In genomic region chr3:53171109-53171453, GRCh38 we compare ENCODE assay signal across 16 cellular contexts. TPM values are rescaled to one million over a fixed set of nuclear protein-coding genes. Genes with fewer than 3 reads are reported as not detected.
DNase-seq lines count a peak whose midpoint lies in the region; ATAC-seq and TF ChIP-seq lines count a peak whose summit lies in the region.
"Had no signal": no experiment of that assay in that cellular context is flagged by ENCODE, and none has a peak within 500 bp of the region (broad histone marks: within the 10 kb centered on the region; RNA-seq: fewer than 3 reads in every experiment).

No MANE protein-coding gene starts in this region.

- no peaks in the 10 kb centered on the region for H3K9me3 ChIP-seq in thyroid gland

- no peaks in the 10 kb centered on the region for H3K36me3 Mint-ChIP-seq in activated CD8-positive, alpha-beta T cell treated with anti-CD3 and anti-CD28 coated beads, Interleukin-2, amount 10 ng/mL, durations not matched to agents 7 days and 5 days (ENCODE audit: low read depth)
- H3K36me3 Mint-ChIP-seq in activated CD8-positive, alpha-beta T cell treated with anti-CD3 and anti-CD28 coated beads for 36 hours (ENCODE audit: low read depth): peaks cover 2% of the 10 kb centered on the region

- H3K9ac ChIP-seq in mesendoderm (ENCODE audit: low read length): peak overlapping the region; percentile 41

- H3K27me3 ChIP-seq in mesendoderm (ENCODE audit: insufficient read depth, low read length, poor library complexity) (no peaks in the 10 kb centered on the region), thyroid gland (no peaks in the 10 kb centered on the region)

- H3K79me2 ChIP-seq in mesendoderm (ENCODE audit: control insufficient read depth, insufficient read depth, low read length): peaks cover 6% of the 10 kb centered on the region

- H3K36me3 ChIP-seq in mesendoderm (ENCODE audit: control insufficient read depth, insufficient read depth, low read length): no peaks in the 10 kb centered on the region
- H3K36me3 ChIP-seq in thyroid gland: peaks cover 0 to 3% of the 10 kb centered on the region in 2 donors

- H3K56ac ChIP-seq in mesendoderm (ENCODE audit: low read length): peak overlapping the region; percentile 75

- no peak for ATAC-seq in activated CD8-positive, alpha-beta T cell treated with anti-CD3 and anti-CD28 coated beads, Interleukin-2, amount 10 ng/mL, durations not matched to agents 7 days and 5 days
- ATAC-seq in activated CD8-positive, alpha-beta T cell treated with anti-CD3 and anti-CD28 coated beads for 36 hours: no peak
- ATAC-seq: T-cell had no signal

- no peak for DNase-seq in activated CD8-positive, alpha-beta T cell treated with anti-CD3 and anti-CD28 coated beads, Interleukin-2, amount 10 ng/mL, durations not matched to agents 7 days and 5 days
- DNase-seq in activated CD8-positive, alpha-beta T cell treated with anti-CD3 and anti-CD28 coated beads for 36 hours: no peak
- DNase-seq in mesendoderm (no peak), thyroid gland (no peak), SW480 (ENCODE audit: low spot score) (no peak), COR-L47 (lab: John Stamatoyannopoulos, UW) (no peak)
- DNase-seq in stimulated activated CD4-positive, alpha-beta T cell treated with anti-CD3 and anti-CD28 coated beads, Interleukin-15, amount 100 ng/mL, for 24 hours: no peak
- DNase-seq: activated CD4-positive, alpha-beta T cell treated with anti-CD3 and anti-CD28 coated beads for 1 hour; CD4-positive, alpha-beta T cell; cerebellar nuclear complex; HFFc6; midbrain; NCI-H187 treated with DMSO at 0.1 percent for 48 hours; NCI-H524; T-cell had no signal

- TF ChIP-seq CTCF in activated CD8-positive, alpha-beta T cell treated with anti-CD3 and anti-CD28 coated beads for 36 hours (IDR thresholded peaks at IDR 0.05): no peak
- TF ChIP-seq CTCF in VCaP (conservative IDR thresholded peaks at IDR 0.05): no peak
- no peak for TF ChIP-seq CTCF in thyroid gland (IDR thresholded peaks at IDR 0.05)

- peaks cover 54% of the 10 kb centered on the region for H3K4me1 Mint-ChIP-seq in activated CD8-positive, alpha-beta T cell treated with anti-CD3 and anti-CD28 coated beads, Interleukin-2, amount 10 ng/mL, durations not matched to agents 7 days and 5 days (ENCODE audit: low read depth)
- H3K4me1 Mint-ChIP-seq in activated CD8-positive, alpha-beta T cell treated with anti-CD3 and anti-CD28 coated beads for 36 hours (ENCODE audit: low read depth): peaks cover 40% of the 10 kb centered on the region

- H3K18ac ChIP-seq in mesendoderm (ENCODE audit: low read length): no peak overlapping the region

- H3K27ac Mint-ChIP-seq in activated CD8-positive, alpha-beta T cell treated with anti-CD3 and anti-CD28 coated beads, Interleukin-2, amount 10 ng/mL, durations not matched to agents 7 days and 5 days: peak overlapping the region; percentile 49
- H3K27ac Mint-ChIP-seq in activated CD8-positive, alpha-beta T cell treated with anti-CD3 and anti-CD28 coated beads for 36 hours: no peak overlapping the region
- H3K27ac Mint-ChIP-seq: CD4-positive, alpha-beta T cell; HFFc6 had no signal

- no peak for TF ChIP-seq POLR2A in thyroid gland (IDR thresholded peaks at IDR 0.05)

- H3K9me3 Mint-ChIP-seq in activated CD8-positive, alpha-beta T cell treated with anti-CD3 and anti-CD28 coated beads, Interleukin-2, amount 10 ng/mL, durations not matched to agents 7 days and 5 days (ENCODE audit: insufficient read depth): no peaks in the 10 kb centered on the region
- no peaks in the 10 kb centered on the region for H3K9me3 Mint-ChIP-seq in activated CD8-positive, alpha-beta T cell treated with anti-CD3 and anti-CD28 coated beads for 36 hours
- H3K9me3 Mint-ChIP-seq: CD4-positive, alpha-beta T cell; HFFc6; T-cell had no signal

- H3K4me1 ChIP-seq in mesendoderm (ENCODE audit: control insufficient read depth, low read depth, low read length) (peaks cover 14% of the 10 kb centered on the region), thyroid gland (peaks cover 50 to 69% of the 10 kb centered on the region in 2 donors)

- H3K4ac ChIP-seq in mesendoderm (ENCODE audit: low read depth, low read length): no peak overlapping the region

- CTCF ChIA-PET in activated CD8-positive, alpha-beta T cell treated with anti-CD3 and anti-CD28 coated beads, Interleukin-2, amount 10 ng/mL, durations not matched to agents 7 days and 5 days (lab: Charles Lee): interaction anchor here (2.3 kb wide), 1 partner anchor 56 kb away, joined by 12 read pairs; no protein-coding TSS in a partner anchor
- CTCF ChIA-PET in activated CD8-positive, alpha-beta T cell treated with anti-CD3 and anti-CD28 coated beads for 36 hours (lab: Charles Lee): interaction anchor here (2.2 kb wide), 1 partner anchor 11 kb away, joined by 7 read pairs; the partner anchor contains the start of gene PRKCD

- H2BK120ac ChIP-seq in mesendoderm (ENCODE audit: low read depth, low read length): no peak overlapping the region

- H3K4me3 ChIP-seq in mesendoderm (ENCODE audit: low read length) (no peak overlapping the region), thyroid gland (replicated peaks in 1 of 3) (no peak overlapping the region)

- intact Hi-C loops in activated CD8-positive, alpha-beta T cell treated with anti-CD3 and anti-CD28 coated beads for 36 hours (cut with micrococcal nuclease): no loop called here
- intact Hi-C loops in thyroid gland (cut with DNase I): no loop called here

- H3K27ac ChIP-seq in VCaP (peak overlapping the region; percentile 23; the same call in 1 of the 2 replicates), mesendoderm (ENCODE audit: low read depth, low read length) (no peak overlapping the region), thyroid gland (peak overlapping the region in 2 of 3 donors; percentile 88 to 89)

- H2BK5ac ChIP-seq in mesendoderm (ENCODE audit: low read length): no peak overlapping the region

- no peak overlapping the region for H3K4me2 ChIP-seq in mesendoderm (ENCODE audit: low read length)

- H3K4me3 Mint-ChIP-seq in activated CD8-positive, alpha-beta T cell treated with anti-CD3 and anti-CD28 coated beads, Interleukin-2, amount 10 ng/mL, durations not matched to agents 7 days and 5 days: no peak overlapping the region
- no peak overlapping the region for H3K4me3 Mint-ChIP-seq in activated CD8-positive, alpha-beta T cell treated with anti-CD3 and anti-CD28 coated beads for 36 hours
- H3K4me3 Mint-ChIP-seq: CD4-positive, alpha-beta T cell; HFFc6; T-cell had no signal

- H3K79me1 ChIP-seq in mesendoderm (ENCODE audit: low read length): peaks cover 22% of the 10 kb centered on the region

- POLR2A ChIA-PET in activated CD8-positive, alpha-beta T cell treated with anti-CD3 and anti-CD28 coated beads, Interleukin-2, amount 10 ng/mL, durations not matched to agents 7 days and 5 days (lab: Charles Lee): no interaction called here
- POLR2A ChIA-PET in activated CD8-positive, alpha-beta T cell treated with anti-CD3 and anti-CD28 coated beads for 36 hours (lab: Charles Lee): no interaction called here

- no peak overlapping the region for H4K8ac ChIP-seq in mesendoderm (ENCODE audit: low read depth, low read length)

- no peak overlapping the region for H4K5ac ChIP-seq in mesendoderm (ENCODE audit: low read length)

- H2AK5ac ChIP-seq in mesendoderm (ENCODE audit: low read length): peak overlapping the region; percentile 59

- no peak overlapping the region for H3K23ac ChIP-seq in mesendoderm (ENCODE audit: low read length)

- no CpG with 5 or more reads among the region's 5 CpGs for WGBS in mesendoderm (ENCODE audit: extremely low coverage, insufficient coverage, low lambda C conversion rate)
- WGBS in thyroid gland, 2 donors: 44 to 56% methylated on average over 3 to 5 of the region's 5 CpGs

- no peaks in the 10 kb centered on the region for H3K27me3 Mint-ChIP-seq in activated CD8-positive, alpha-beta T cell treated with anti-CD3 and anti-CD28 coated beads, Interleukin-2, amount 10 ng/mL, durations not matched to agents 7 days and 5 days (ENCODE audit: low read depth)
- H3K27me3 Mint-ChIP-seq in activated CD8-positive, alpha-beta T cell treated with anti-CD3 and anti-CD28 coated beads for 36 hours: no peaks in the 10 kb centered on the region
- H3K27me3 Mint-ChIP-seq: CD4-positive, alpha-beta T cell; T-cell had no signal

- H2BK15ac ChIP-seq in mesendoderm (replicated peaks; ENCODE audit: low read depth): no peak overlapping the region

RNA-seq across cellular contexts. Expression of gene PRKCD, which starts 10.1 kb away (rescaled TPM):
- total RNA-seq in activated CD8-positive, alpha-beta T cell treated with anti-CD3 and anti-CD28 coated beads, Interleukin-2, amount 10 ng/mL, durations not matched to agents 7 days and 5 days: 10 to 100 TPM; 19.5 to 20.5 TPM
- total RNA-seq in activated CD8-positive, alpha-beta T cell treated with anti-CD3 and anti-CD28 coated beads for 36 hours: 10 to 100 TPM; 18.7 to 21.5 TPM
- polyA plus RNA-seq in mesendoderm (2013, experiment 1 of 2): 15.2 TPM
- polyA plus RNA-seq in mesendoderm (2013, experiment 2 of 2): 16.6 TPM
- 100 to 1,000 TPM in 1 of 4 donors, 10 to 100 TPM in 3; 32.0 to 154 (median 71.4) TPM for total RNA-seq in thyroid gland

RNA-seq across cellular contexts. Expression of gene RFT1, which starts 40.8 kb away (rescaled TPM):
- 10 to 100 TPM; 31.7 to 32.3 TPM for total RNA-seq in activated CD8-positive, alpha-beta T cell treated with anti-CD3 and anti-CD28 coated beads, Interleukin-2, amount 10 ng/mL, durations not matched to agents 7 days and 5 days
- total RNA-seq in activated CD8-positive, alpha-beta T cell treated with anti-CD3 and anti-CD28 coated beads for 36 hours: 10 to 100 TPM; 42.5 to 42.9 TPM
- 12.3 TPM for polyA plus RNA-seq in mesendoderm (2013, experiment 1 of 2)
- polyA plus RNA-seq in mesendoderm (2013, experiment 2 of 2): 12.4 TPM
- 10 to 100 TPM; 14.4 to 17.7 (median 16.2) TPM for total RNA-seq in thyroid gland
